Comparison of ENCODE assay signal across 10 cellular contexts in genomic region chr20:17910828-17911294, GRCh38. TPM values are rescaled to one million over a fixed set of nuclear protein-coding genes. Genes with fewer than 3 reads are reported as not detected.
DNase-seq lines count a peak whose midpoint lies in the region; ATAC-seq, FAIRE-seq and TF ChIP-seq lines count a peak whose summit lies in the region.
"Had no signal": no experiment of that assay in that cellular context is flagged by ENCODE, and none has a peak within 500 bp of the region (broad histone marks: within the 10 kb centered on the region; RNA-seq: fewer than 3 reads in every experiment).

No MANE protein-coding gene starts in this region.

- FAIRE-seq in endothelial cell of umbilical vein (lab: Jason Lieb, UNC): no peak

- no peaks in the 10 kb centered on the region for H4K20me1 ChIP-seq in endothelial cell of umbilical vein (replicated peaks; ENCODE audit: control insufficient read depth, extremely low read depth, insufficient read depth, low read length)

- TF ChIP-seq POLR2A in endothelial cell of umbilical vein (IDR thresholded peaks at IDR 0.05; ENCODE audit: low read depth, low read length): no peak

- H3K4me3 ChIP-seq in endothelial cell of umbilical vein (replicated peaks in 1 of 3; ENCODE audit: insufficient read depth in 1 of 3, low read depth in 1 of 3, low read length in 3 of 3) (no peak overlapping the region), lung (no peak overlapping the region), upper lobe of right lung (no peak overlapping the region)

- no peak overlapping the region for H3K27ac Mint-ChIP-seq in activated CD8-positive, alpha-beta T cell treated with anti-CD3 and anti-CD28 coated beads for 36 hours
- no peak overlapping the region for H3K27ac Mint-ChIP-seq in activated CD8-positive, alpha-beta T cell treated with anti-CD3 and anti-CD28 coated beads, Interleukin-2, amount 10 ng/mL, durations not matched to agents 7 days and 5 days

- H3K4me3 Mint-ChIP-seq in activated CD8-positive, alpha-beta T cell treated with anti-CD3 and anti-CD28 coated beads for 36 hours: no peak overlapping the region
- H3K4me3 Mint-ChIP-seq in activated CD8-positive, alpha-beta T cell treated with anti-CD3 and anti-CD28 coated beads, Interleukin-2, amount 10 ng/mL, durations not matched to agents 7 days and 5 days: no peak overlapping the region

- no peak overlapping the region for H3K9ac ChIP-seq in endothelial cell of umbilical vein (replicated peaks; ENCODE audit: extremely low read depth, insufficient read depth, low read length)

- no peak for TF ChIP-seq CTCF in activated CD8-positive, alpha-beta T cell treated with anti-CD3 and anti-CD28 coated beads for 36 hours (IDR thresholded peaks at IDR 0.05)
- TF ChIP-seq CTCF in endothelial cell of umbilical vein (IDR thresholded peaks at IDR 0.05; ENCODE audit: extremely low read depth in 1 of 2, insufficient read depth in 1 of 2, low read depth in 1 of 2, low read length in 2 of 2): no peak
- no peak for TF ChIP-seq CTCF in lung (IDR thresholded peaks at IDR 0.05; ENCODE audit: control extremely low read depth, extremely low read depth)
- TF ChIP-seq CTCF in upper lobe of right lung (IDR thresholded peaks at IDR 0.05): no peak

- no peaks in the 10 kb centered on the region for H3K9me3 Mint-ChIP-seq in activated CD8-positive, alpha-beta T cell treated with anti-CD3 and anti-CD28 coated beads for 36 hours
- no peaks in the 10 kb centered on the region for H3K9me3 Mint-ChIP-seq in activated CD8-positive, alpha-beta T cell treated with anti-CD3 and anti-CD28 coated beads, Interleukin-2, amount 10 ng/mL, durations not matched to agents 7 days and 5 days (ENCODE audit: insufficient read depth)

- POLR2A ChIA-PET in activated CD8-positive, alpha-beta T cell treated with anti-CD3 and anti-CD28 coated beads for 36 hours (lab: Charles Lee): interaction anchor here (0.6 kb wide), 1 partner anchor 369 kb away, joined by 3 read pairs; no protein-coding TSS in a partner anchor
- POLR2A ChIA-PET in activated CD8-positive, alpha-beta T cell treated with anti-CD3 and anti-CD28 coated beads, Interleukin-2, amount 10 ng/mL, durations not matched to agents 7 days and 5 days (lab: Charles Lee): no interaction called here
- POLR2A ChIA-PET in endothelial cell of umbilical vein (lab: Charles Lee): no interaction called here

- CTCF ChIA-PET in activated CD8-positive, alpha-beta T cell treated with anti-CD3 and anti-CD28 coated beads for 36 hours (lab: Charles Lee): interaction anchor here (1.6 kb wide), 1 partner anchor 13 kb away, joined by 4 read pairs; no protein-coding TSS in a partner anchor
- CTCF ChIA-PET in activated CD8-positive, alpha-beta T cell treated with anti-CD3 and anti-CD28 coated beads, Interleukin-2, amount 10 ng/mL, durations not matched to agents 7 days and 5 days (lab: Charles Lee): interaction anchor here (1.5 to 1.7 kb wide), 2 partner anchors 28 to 406 kb away, joined by 3 to 7 read pairs; no protein-coding TSS in a partner anchor
- CTCF ChIA-PET in endothelial cell of umbilical vein (lab: Charles Lee): interaction anchor here (0.5 to 2.2 kb wide), 3 partner anchors 27 to 229 kb away, joined by 3 to 16 read pairs (median 3); no protein-coding TSS in a partner anchor

- dilution Hi-C loops in endothelial cell of umbilical vein (cut with MboI; ENCODE audit: extremely low pct_ligation_motif_present, low sequenced_read_pairs): no loop called here

- DNase-seq in activated CD8-positive, alpha-beta T cell treated with anti-CD3 and anti-CD28 coated beads for 36 hours: peak; percentile 30
- DNase-seq in activated CD8-positive, alpha-beta T cell treated with anti-CD3 and anti-CD28 coated beads, Interleukin-2, amount 10 ng/mL, durations not matched to agents 7 days and 5 days: no peak
- DNase-seq in endothelial cell of umbilical vein (ENCODE audit: low read depth, low spot score): peak; percentile 52
- peak; percentile 40 for DNase-seq in lung (ENCODE audit: low spot score)
- DNase-seq in upper lobe of right lung: no peak
- DNase-seq: AML-193; stimulated activated CD4-positive, alpha-beta T cell treated with anti-CD3 and anti-CD28 coated beads, Interleukin-15, amount 100 ng/mL, for 24 hours had no signal

- H3K36me3 Mint-ChIP-seq in activated CD8-positive, alpha-beta T cell treated with anti-CD3 and anti-CD28 coated beads for 36 hours (ENCODE audit: low read depth): no peaks in the 10 kb centered on the region
- no peaks in the 10 kb centered on the region for H3K36me3 Mint-ChIP-seq in activated CD8-positive, alpha-beta T cell treated with anti-CD3 and anti-CD28 coated beads, Interleukin-2, amount 10 ng/mL, durations not matched to agents 7 days and 5 days (ENCODE audit: low read depth)

- H3K27me3 ChIP-seq in endothelial cell of umbilical vein (ENCODE audit: control insufficient read depth in 2 of 2, insufficient read depth in 2 of 2, low read length in 2 of 2) (peaks cover 2 to 5% of the 10 kb centered on the region in 2 experiments), lung (ENCODE audit: control insufficient read depth, insufficient read depth) (no peaks in the 10 kb centered on the region), upper lobe of right lung (no peaks in the 10 kb centered on the region)

- H3K9me3 ChIP-seq in endothelial cell of umbilical vein (replicated peaks; ENCODE audit: control insufficient read depth, insufficient read depth, low read length) (no peaks in the 10 kb centered on the region), lung (ENCODE audit: control insufficient read depth in 2 of 2, insufficient read depth in 1 of 2, low read length in 1 of 2) (no peaks in the 10 kb centered on the region), upper lobe of right lung (no peaks in the 10 kb centered on the region)

- intact Hi-C loops in activated CD8-positive, alpha-beta T cell treated with anti-CD3 and anti-CD28 coated beads for 36 hours (cut with micrococcal nuclease): no loop called here
- intact Hi-C loops in endothelial cell of umbilical vein (cut with micrococcal nuclease) (no loop called here), upper lobe of right lung (cut with DNase I) (no loop called here)

- 30 to 55% methylated on average over 6 of the region's 6 CpGs for WGBS in lung, 2 donors

- H3K4me2 ChIP-seq in endothelial cell of umbilical vein (ENCODE audit: insufficient read depth, low read length): no peak overlapping the region

- H3K9me1 ChIP-seq in endothelial cell of umbilical vein (replicated peaks; ENCODE audit: control insufficient read depth, extremely low read depth, insufficient read depth, low read length): no peaks in the 10 kb centered on the region

- H3K27ac ChIP-seq in endothelial cell of umbilical vein (ENCODE audit: insufficient read depth, low read depth, low read length): no peak overlapping the region
- H3K27ac ChIP-seq in lung (ENCODE audit: low read depth in 1 of 2, low read length in 1 of 2): peak overlapping the region in 1 of 2 donors; percentile 60
- peak overlapping the region; percentile 55 for H3K27ac ChIP-seq in upper lobe of right lung

- H3K27me3 Mint-ChIP-seq in activated CD8-positive, alpha-beta T cell treated with anti-CD3 and anti-CD28 coated beads for 36 hours: peaks cover 22% of the 10 kb centered on the region
- H3K27me3 Mint-ChIP-seq in activated CD8-positive, alpha-beta T cell treated with anti-CD3 and anti-CD28 coated beads, Interleukin-2, amount 10 ng/mL, durations not matched to agents 7 days and 5 days (ENCODE audit: low read depth): peaks cover 37% of the 10 kb centered on the region

- no peaks in the 10 kb centered on the region for H3K79me2 ChIP-seq in endothelial cell of umbilical vein (ENCODE audit: control insufficient read depth, insufficient read depth, low read length)

- peak; percentile 61 for ATAC-seq in activated CD8-positive, alpha-beta T cell treated with anti-CD3 and anti-CD28 coated beads for 36 hours
- ATAC-seq in activated CD8-positive, alpha-beta T cell treated with anti-CD3 and anti-CD28 coated beads, Interleukin-2, amount 10 ng/mL, durations not matched to agents 7 days and 5 days: no peak
- ATAC-seq in lung (ENCODE audit: insufficient read depth, low FRiP score): peak; percentile 69
- ATAC-seq in upper lobe of right lung: peak; percentile 83
- no peak for ATAC-seq in GM18870 (IDR thresholded peaks at IDR 0.05; ENCODE audit: unreplicated experiment)
- no peak for ATAC-seq in GM21528 (IDR thresholded peaks at IDR 0.05; ENCODE audit: low FRiP score, unreplicated experiment)
- ATAC-seq in GM19467 (IDR thresholded peaks at IDR 0.05; ENCODE audit: unreplicated experiment): no peak

- H2AFZ ChIP-seq in endothelial cell of umbilical vein (ENCODE audit: low read depth, low read length): peak overlapping the region; percentile 20

- H3K4me1 Mint-ChIP-seq in activated CD8-positive, alpha-beta T cell treated with anti-CD3 and anti-CD28 coated beads for 36 hours (ENCODE audit: low read depth): no peaks in the 10 kb centered on the region
- no peaks in the 10 kb centered on the region for H3K4me1 Mint-ChIP-seq in activated CD8-positive, alpha-beta T cell treated with anti-CD3 and anti-CD28 coated beads, Interleukin-2, amount 10 ng/mL, durations not matched to agents 7 days and 5 days (ENCODE audit: low read depth)

- no TSS peak for BruUV-seq in endothelial cell of umbilical vein (replicated peaks; lab: Mats Ljungman, UMichigan)

- H3K4me1 ChIP-seq in endothelial cell of umbilical vein (ENCODE audit: control insufficient read depth, extremely low read depth, insufficient read depth, low read length) (no peaks in the 10 kb centered on the region), lung (ENCODE audit: control insufficient read depth in 2 of 2, insufficient read depth in 2 of 2, low read length in 2 of 2) (peaks cover 3 to 5% of the 10 kb centered on the region in 2 donors), upper lobe of right lung (peaks cover 11% of the 10 kb centered on the region)

- H3K36me3 ChIP-seq in endothelial cell of umbilical vein (ENCODE audit: control insufficient read depth in 2 of 2, extremely low read depth in 1 of 2, insufficient read depth in 2 of 2, low read length in 2 of 2): no peaks in the 10 kb centered on the region
- no peaks in the 10 kb centered on the region for H3K36me3 ChIP-seq in lung (ENCODE audit: control insufficient read depth in 2 of 2, insufficient read depth in 2 of 2, low read length in 2 of 2)
- H3K36me3 ChIP-seq in upper lobe of right lung: no peaks in the 10 kb centered on the region

RNA-seq across cellular contexts. Expression of gene SNX5, which starts 57.7 kb away (rescaled TPM):
- 100 to 1,000 TPM; 222 to 249 TPM for total RNA-seq in activated CD8-positive, alpha-beta T cell treated with anti-CD3 and anti-CD28 coated beads for 36 hours
- total RNA-seq in activated CD8-positive, alpha-beta T cell treated with anti-CD3 and anti-CD28 coated beads, Interleukin-2, amount 10 ng/mL, durations not matched to agents 7 days and 5 days: 100 to 1,000 TPM; 168 to 177 TPM
- total RNA-seq in endothelial cell of umbilical vein (109 and 121 TPM in 2 replicates), lung (100 to 1,000 TPM in 1 of 2 donors, 10 to 100 TPM in 1; 66.8 to 194 TPM), upper lobe of right lung (86.6 TPM)
- polyA plus RNA-seq in endothelial cell of umbilical vein (76.2 and 77.2 TPM in 2 replicates), lung (100 to 1,000 TPM in 1 of 2 donors, 10 to 100 TPM in 1; 66.6 to 107 TPM)
- polyA plus RNA-seq in endothelial cell of umbilical vein (2011; cell fraction: cytosol; rRNA removed): 79.8 and 86.5 TPM in 2 replicates
- polyA plus RNA-seq in endothelial cell of umbilical vein (2011; cell fraction: nucleus; rRNA removed): 182 and 225 TPM in 2 replicates
- polyA plus RNA-seq in endothelial cell of umbilical vein (2012): 121 and 140 TPM in 2 replicates
- polyA minus RNA-seq in endothelial cell of umbilical vein: 72.3 and 84.8 TPM in 2 replicates
- polyA minus RNA-seq in endothelial cell of umbilical vein (2011; cell fraction: cytosol; rRNA and poly(A)+ RNA removed): 55.6 TPM
- 144 and 189 TPM in 2 replicates for polyA minus RNA-seq in endothelial cell of umbilical vein (2011; cell fraction: nucleus; rRNA and poly(A)+ RNA removed)

RNA-seq across cellular contexts. Expression of gene MGME1, which starts 58.0 kb away (rescaled TPM):
- 10 to 100 TPM; 28.2 to 30.5 TPM for total RNA-seq in activated CD8-positive, alpha-beta T cell treated with anti-CD3 and anti-CD28 coated beads for 36 hours
- total RNA-seq in activated CD8-positive, alpha-beta T cell treated with anti-CD3 and anti-CD28 coated beads, Interleukin-2, amount 10 ng/mL, durations not matched to agents 7 days and 5 days: 10 to 100 TPM; 39.4 to 46.9 TPM
- total RNA-seq in endothelial cell of umbilical vein (18.0 and 26.2 TPM in 2 replicates), lung (10 to 100 TPM; 10.1 to 19.1 TPM), upper lobe of right lung (10.2 TPM)
- polyA plus RNA-seq in endothelial cell of umbilical vein (7.8 and 8.9 TPM in 2 replicates), lung (10 to 100 TPM; 11.0 to 11.9 TPM)
- polyA plus RNA-seq in endothelial cell of umbilical vein (2011; cell fraction: cytosol; rRNA removed): 11.2 and 11.7 TPM in 2 replicates
- 17.7 and 21.9 TPM in 2 replicates for polyA plus RNA-seq in endothelial cell of umbilical vein (2011; cell fraction: nucleus; rRNA removed)
- polyA plus RNA-seq in endothelial cell of umbilical vein (2012): 10.4 and 18.0 TPM in 2 replicates
- polyA minus RNA-seq in endothelial cell of umbilical vein: 10.5 and 14.1 TPM in 2 replicates
- polyA minus RNA-seq in endothelial cell of umbilical vein (2011; cell fraction: cytosol; rRNA and poly(A)+ RNA removed): 18.0 TPM
- polyA minus RNA-seq in endothelial cell of umbilical vein (2011; cell fraction: nucleus; rRNA and poly(A)+ RNA removed): 13.2 and 15.8 TPM in 2 replicates

Comparison
In these comparisons a context has a peak if more than half of its experiments do, and no peak if none do; other contexts are left out.
1. ATAC-seq: peak in activated CD8-positive, alpha-beta T cell treated with anti-CD3 and anti-CD28 coated beads for 36 hours (single experiment), lung (single experiment) and upper lobe of right lung (single experiment); none in activated CD8-positive, alpha-beta T cell treated with anti-CD3 and anti-CD28 coated beads, Interleukin-2, amount 10 ng/mL, durations not matched to agents 7 days and 5 days (single experiment), GM18870 (single experiment), GM21528 (single experiment) and GM19467 (single experiment).
2. DNase-seq: peak in activated CD8-positive, alpha-beta T cell treated with anti-CD3 and anti-CD28 coated beads for 36 hours (single experiment), endothelial cell of umbilical vein (single experiment) and lung (single experiment); none in activated CD8-positive, alpha-beta T cell treated with anti-CD3 and anti-CD28 coated beads, Interleukin-2, amount 10 ng/mL, durations not matched to agents 7 days and 5 days (single experiment) and upper lobe of right lung (single experiment).